ENCODE assay signal across 15 cellular contexts in the genomic region with DNA sequence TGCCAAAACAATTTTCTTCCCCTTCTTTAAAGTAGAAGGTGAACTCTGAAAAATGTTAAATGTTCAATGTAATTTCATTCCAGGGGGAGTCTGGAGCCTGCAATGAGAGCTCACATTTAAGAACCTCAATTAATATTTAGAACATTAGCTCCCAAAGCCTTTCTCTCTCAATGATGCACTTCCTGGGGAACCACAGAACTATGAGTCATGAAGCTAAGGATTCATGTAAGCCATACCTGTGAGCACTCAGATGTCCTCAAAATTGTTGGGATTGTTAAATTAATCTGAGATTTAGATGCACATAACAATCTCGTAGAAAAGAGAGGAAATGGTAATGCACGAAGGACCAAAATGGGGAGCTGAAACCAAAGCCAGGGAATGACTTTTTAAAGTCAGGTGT.
DNase-seq lines count a peak whose midpoint lies in the region; ATAC-seq and TF ChIP-seq lines count a peak whose summit lies in the region.
"Had no signal": no experiment of that assay in that cellular context is flagged by ENCODE, and none has a peak within 500 bp of the region (broad histone marks: within the 10 kb centered on the region; RNA-seq: fewer than 3 reads in every experiment).

No MANE protein-coding gene starts in this region.

- no TSS peak for BruUV-seq in MCF 10A (replicated peaks; lab: Mats Ljungman, UMichigan)

- no peak overlapping the region for H3K4me3 ChIP-seq in breast epithelium
- H3K4me3 ChIP-seq in RWPE2 (ENCODE audit: severe bottlenecking), result no peak overlapping the region
- no peak overlapping the region for H3K4me3 ChIP-seq in naive thymus-derived CD4-positive, alpha-beta T cell (ENCODE audit: low read length)
- no peak overlapping the region for H3K4me3 ChIP-seq in GM23248
- H3K4me3 ChIP-seq: BLaER1 had no signal

- no peak overlapping the region for H3K9ac ChIP-seq in GM23248
- H3K9ac ChIP-seq: BLaER1, KMS-11 had no signal

- TF ChIP-seq POLR2A in breast epithelium (IDR thresholded peaks at IDR 0.05), result no peak

- H3K36me3 ChIP-seq in breast epithelium, result no peaks in the 10 kb centered on the region
- H3K36me3 ChIP-seq in RWPE2 (ENCODE audit: low read depth), result no peaks in the 10 kb centered on the region
- H3K36me3 ChIP-seq in naive thymus-derived CD4-positive, alpha-beta T cell (ENCODE audit: control insufficient read depth in 2 of 3, insufficient read depth in 3 of 3, low read length in 3 of 3), result no peaks in the 10 kb centered on the region
- H3K36me3 ChIP-seq in GM23248 (ENCODE audit: low read depth), result no peaks in the 10 kb centered on the region
- H3K36me3 ChIP-seq: BLaER1 had no signal

- no peaks in the 10 kb centered on the region for H3K9me3 Mint-ChIP-seq in MCF 10A (ENCODE audit: unreplicated experiment)
- H3K9me3 Mint-ChIP-seq in naive thymus-derived CD4-positive, alpha-beta T cell, result no peaks in the 10 kb centered on the region

- no peak overlapping the region for H2AFZ ChIP-seq in GM23248

- H3K36me3 Mint-ChIP-seq in MCF 10A (ENCODE audit: insufficient read depth, unreplicated experiment), result peaks cover 7% of the 10 kb centered on the region
- H3K36me3 Mint-ChIP-seq in naive thymus-derived CD4-positive, alpha-beta T cell, result no peaks in the 10 kb centered on the region

- intact Hi-C loops in MCF 10A (cut with micrococcal nuclease), result no loop called here
- intact Hi-C loops in breast epithelium (cut with DNase I; ENCODE audit: low total_unique reads), result no loop called here
- intact Hi-C loops in naive thymus-derived CD4-positive, alpha-beta T cell (cut with micrococcal nuclease), result no loop called here

- in situ Hi-C loops in GM23248 (cut with MboI), result no loop called here

- 42 to 47% methylated on average over 2 of the region's 2 CpGs for WGBS in GM23248 (ENCODE audit: low coverage in 1 of 2, low lambda C conversion rate in 2 of 2, missing lambda C conversion rate in 2 of 2), 2 experiments

- H3K27me3 ChIP-seq in breast epithelium (no peaks in the 10 kb centered on the region), RWPE2 (ENCODE audit: insufficient read depth, poor library complexity, severe bottlenecking) (no peaks in the 10 kb centered on the region), foreskin keratinocyte (no peaks in the 10 kb centered on the region), GM23248 (replicated peaks; ENCODE audit: insufficient read depth) (0 out of 2 replicates have a peak, but pooled peaks cover 3% of the 10 kb centered on the region)
- no peaks in the 10 kb centered on the region for H3K27me3 ChIP-seq in naive thymus-derived CD4-positive, alpha-beta T cell (ENCODE audit: control insufficient read depth in 2 of 2, insufficient read depth in 2 of 2, low read length in 2 of 2)
- H3K27me3 ChIP-seq: BLaER1 had no signal

- H3K4me3 Mint-ChIP-seq in MCF 10A (ENCODE audit: unreplicated experiment), result no peak overlapping the region
- H3K4me3 Mint-ChIP-seq in naive thymus-derived CD4-positive, alpha-beta T cell, result no peak overlapping the region

- H3K27me3 Mint-ChIP-seq in MCF 10A (ENCODE audit: insufficient read depth, unreplicated experiment), result no peaks in the 10 kb centered on the region
- H3K27me3 Mint-ChIP-seq in naive thymus-derived CD4-positive, alpha-beta T cell, result peaks cover 0 to 10% (median 5%) of the 10 kb centered on the region in 5 donors

- CTCF ChIA-PET in MCF 10A (lab: Yijun Ruan, JAX), result interaction anchor here (0.7 kb wide), 1 partner anchor 9 kb away, joined by 4 read pairs; no protein-coding TSS in a partner anchor
- CTCF ChIA-PET in naive thymus-derived CD4-positive, alpha-beta T cell (lab: Charles Lee), result no interaction called here

- POLR2A ChIA-PET in MCF 10A (lab: Yijun Ruan, JAX), result no interaction called here
- POLR2A ChIA-PET in naive thymus-derived CD4-positive, alpha-beta T cell (lab: Charles Lee), result no interaction called here

- H3K4me1 Mint-ChIP-seq in MCF 10A (ENCODE audit: insufficient read depth, unreplicated experiment), result peaks cover 11% of the 10 kb centered on the region
- H3K4me1 Mint-ChIP-seq in naive thymus-derived CD4-positive, alpha-beta T cell, result no peaks in the 10 kb centered on the region

- H3K27ac Mint-ChIP-seq in MCF 10A (ENCODE audit: low read depth, unreplicated experiment), result no peak overlapping the region
- H3K27ac Mint-ChIP-seq in naive thymus-derived CD4-positive, alpha-beta T cell, result no peak overlapping the region

- TF ChIP-seq CTCF in MCF 10A (IDR thresholded peaks at IDR 0.05; ENCODE audit: unreplicated experiment) (no peak), breast epithelium (IDR thresholded peaks at IDR 0.05) (no peak), RWPE2 (IDR thresholded peaks at IDR 0.05; ENCODE audit: poor library complexity, severe bottlenecking) (no peak), foreskin keratinocyte (conservative IDR thresholded peaks at IDR 0.05) (no peak)

- H3K4me1 ChIP-seq in breast epithelium (no peaks in the 10 kb centered on the region), RWPE2 (ENCODE audit: insufficient read depth, poor library complexity, severe bottlenecking) (peaks cover 6% of the 10 kb centered on the region), foreskin keratinocyte (no peaks in the 10 kb centered on the region), GM23248 (ENCODE audit: insufficient read depth) (no peaks in the 10 kb centered on the region)
- H3K4me1 ChIP-seq in naive thymus-derived CD4-positive, alpha-beta T cell (ENCODE audit: control insufficient read depth in 2 of 2, insufficient read depth in 2 of 2, low read length in 2 of 2), result no peaks in the 10 kb centered on the region
- H3K4me1 ChIP-seq: BLaER1 had no signal

- DNase-seq in MCF 10A (ENCODE audit: unreplicated experiment) (peak; percentile 29), breast epithelium (ENCODE audit: low spot score in 2 of 2) (no peak), RWPE2 (ENCODE audit: low spot score) (no peak), foreskin keratinocyte (peak in 1 of 2 donors; percentile 56), GM23248 (no peak), T-helper 2 cell (no peak)
- no peak for DNase-seq in naive thymus-derived CD4-positive, alpha-beta T cell
- DNase-seq in activated CD8-positive, alpha-beta memory T cell treated with anti-CD3 and anti-CD28 coated beads, Interleukin-2, amount 50 U/mL, for 4 hours, result no peak
- DNase-seq: AML-193, Calu3, DMS 273 treated with DMSO at 0.1 percent for 48 hours had no signal

- H3K27ac ChIP-seq in breast epithelium (no peak overlapping the region), RWPE2 (ENCODE audit: poor library complexity, severe bottlenecking) (no peak overlapping the region), foreskin keratinocyte (no peak overlapping the region), GM23248 (no peak overlapping the region)
- H3K27ac ChIP-seq in naive thymus-derived CD4-positive, alpha-beta T cell (ENCODE audit: low read depth, low read length), result no peak overlapping the region
- H3K27ac ChIP-seq: 22Rv1, BLaER1, KMS-11 had no signal

- no peaks in the 10 kb centered on the region for H3K79me2 ChIP-seq in GM23248 (ENCODE audit: insufficient read depth)

- H3K9me3 ChIP-seq in breast epithelium, result peaks cover 0 to 4% of the 10 kb centered on the region in 2 donors
- no peaks in the 10 kb centered on the region for H3K9me3 ChIP-seq in RWPE2 (ENCODE audit: severe bottlenecking)
- H3K9me3 ChIP-seq in naive thymus-derived CD4-positive, alpha-beta T cell (ENCODE audit: control insufficient read depth in 2 of 3, low read length in 3 of 3), result no peaks in the 10 kb centered on the region
- H3K9me3 ChIP-seq in GM23248 (ENCODE audit: low read depth), result no peaks in the 10 kb centered on the region
- H3K9me3 ChIP-seq: BLaER1 had no signal

- no peaks in the 10 kb centered on the region for H3F3A ChIP-seq in GM23248 (ENCODE audit: insufficient read depth)

- ATAC-seq in RWPE2 (ENCODE audit: low read depth) (peak; percentile 81; the same call in 1 of the 3 replicates), foreskin keratinocyte (peak; percentile 86)
- ATAC-seq in naive thymus-derived CD4-positive, alpha-beta T cell, result no peak
- ATAC-seq: HCT116 had no signal

- H3K4me2 ChIP-seq in GM23248 (ENCODE audit: unreplicated experiment), result no peak overlapping the region
- H3K4me2 ChIP-seq: BLaER1, KMS-11 had no signal

- no peaks in the 10 kb centered on the region for H3K9me2 ChIP-seq in GM23248 (ENCODE audit: insufficient read depth)

- no peaks in the 10 kb centered on the region for H4K20me1 ChIP-seq in GM23248 (ENCODE audit: insufficient read depth)
- H4K20me1 ChIP-seq: BLaER1 had no signal
